1 cellular context compared by ENCODE assay signal in the genomic region with DNA sequence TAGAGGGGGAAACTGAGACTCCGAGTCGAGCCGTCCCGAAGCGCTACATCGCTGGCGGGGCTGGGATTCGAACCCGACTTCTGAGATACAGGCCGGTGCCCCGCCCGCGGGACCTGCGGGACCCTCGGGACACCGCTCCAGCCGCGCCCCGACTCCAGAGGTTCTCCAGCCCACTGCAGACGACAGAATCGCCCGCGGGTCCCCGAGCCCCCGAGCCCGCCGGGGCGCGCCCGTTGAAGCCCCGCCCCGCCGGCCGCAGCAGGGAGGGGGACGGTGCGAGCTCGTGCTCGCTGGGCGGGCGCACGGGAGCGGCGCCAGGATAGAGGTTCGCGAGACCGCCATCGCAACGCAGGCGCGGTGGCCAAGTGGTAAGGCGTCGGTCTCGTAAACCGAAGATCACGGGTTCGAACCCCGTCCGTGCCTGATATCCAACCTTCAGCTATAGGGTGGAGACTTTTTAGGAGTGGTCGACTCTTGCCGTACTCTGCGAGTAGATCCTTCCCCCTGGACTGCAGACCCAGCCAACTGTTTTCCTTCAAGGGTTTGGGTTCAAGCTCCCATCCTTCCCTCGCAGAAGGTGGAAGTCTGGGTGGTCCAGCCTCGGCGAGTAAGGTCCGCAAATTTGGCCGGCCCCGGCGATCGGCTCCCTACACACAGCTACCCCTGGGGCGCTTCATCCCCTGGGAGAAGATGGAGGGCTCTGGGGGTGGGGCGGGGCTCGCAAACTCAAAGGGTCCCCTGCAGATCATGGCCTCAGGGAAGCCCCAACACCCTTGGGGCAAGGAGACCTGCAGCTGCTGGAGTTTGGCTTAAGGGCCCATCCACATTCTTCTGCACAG.
TF ChIP-seq lines count a peak whose summit lies in the region.

No MANE protein-coding gene starts in this region.

TF ChIP-seq in H1, 55 proteins besides CTCF, POLR2A, EP300 and RAD21 (continued from another document):
- TF ChIP-seq TEAD4 (IDR thresholded peaks at IDR 0.05; ENCODE audit: low read depth, low read length) (peak; percentile 84), RXRA (IDR thresholded peaks at IDR 0.05; ENCODE audit: insufficient read depth, low read depth, low read length) (no peak), POU5F1 (IDR thresholded peaks at IDR 0.05; ENCODE audit: low read depth, low read length) (no peak), SP4 (IDR thresholded peaks at IDR 0.05; ENCODE audit: low read length) (no peak), NANOG (IDR thresholded peaks at IDR 0.05; ENCODE audit: insufficient read depth, low read depth, low read length, poor library complexity, severe bottlenecking) (peak; percentile 25), POLR2AphosphoS5 (IDR thresholded peaks at IDR 0.05; ENCODE audit: low read depth, low read length) (no peak), GABPA (IDR thresholded peaks at IDR 0.05; ENCODE audit: borderline replicate concordance, insufficient read depth, low read length) (peak; percentile 45; the same call in 1 of the 2 replicates), BCL11A (IDR thresholded peaks at IDR 0.05; ENCODE audit: low read depth in 2 of 2, low read length in 2 of 2) (no peak), TBP (IDR thresholded peaks at IDR 0.05; ENCODE audit: low read depth, low read length) (peak; percentile 99), SAP30 (IDR thresholded peaks at IDR 0.05; ENCODE audit: insufficient read depth, insufficient replicate concordance, low read length) (no peak), EZH2 (IDR thresholded peaks at IDR 0.05; ENCODE audit: low read depth, low read length, severe bottlenecking) (no peak), ZNF274 (IDR thresholded peaks at IDR 0.05; ENCODE audit: borderline replicate concordance, extremely low read depth, low read length) (no peak), JUND (IDR thresholded peaks at IDR 0.05; ENCODE audit: low read length) (no peak), CEBPB (IDR thresholded peaks at IDR 0.05; ENCODE audit: low read depth, low read length) (peak; percentile 68), SP1 (IDR thresholded peaks at IDR 0.05; ENCODE audit: low read depth, low read length) (peak; percentile 47; the same call in 1 of the 2 replicates), FOSL1 (IDR thresholded peaks at IDR 0.05; ENCODE audit: insufficient read depth, low read depth, low read length) (0 out of 2 replicates have a peak, but pooled peaks have one; percentile 31), MAFK (IDR thresholded peaks at IDR 0.05; ENCODE audit: low read depth, low read length) (peak; percentile 61; the same call in 1 of the 2 replicates), PHF8 (conservative IDR thresholded peaks at IDR 0.05; ENCODE audit: low read depth, low read length) (peak; percentile 50; the same call in 1 of the 2 replicates), CHD2 (IDR thresholded peaks at IDR 0.05; ENCODE audit: low read length) (peak; percentile 8; the same call in 1 of the 2 replicates), BRCA1 (IDR thresholded peaks at IDR 0.05; ENCODE audit: low read depth, low read length) (no peak), JUN (IDR thresholded peaks at IDR 0.05; ENCODE audit: low read depth, low read length) (no peak), SUZ12 (IDR thresholded peaks at IDR 0.05; ENCODE audit: low read length) (no peak), RNF2 (IDR thresholded peaks at IDR 0.05; ENCODE audit: borderline replicate concordance, low read depth, low read length, missing control alignments, poor library complexity, severe bottlenecking) (no peak), CTBP2 (IDR thresholded peaks at IDR 0.05; ENCODE audit: borderline replicate concordance, insufficient read depth, insufficient read length, low read length) (no peak), KDM4A (IDR thresholded peaks at IDR 0.05; ENCODE audit: low read depth, low read length, severe bottlenecking) (no peak), CBX8 (IDR thresholded peaks at IDR 0.05; ENCODE audit: borderline replicate concordance, low read depth, low read length) (no peak), HDAC2 (IDR thresholded peaks at IDR 0.05; ENCODE audit: borderline replicate concordance in 1 of 2, low read depth in 2 of 2, low read length in 2 of 2) (peak; percentile 88 to 92; a peak in 2 of 4 replicates), SIX5 (IDR thresholded peaks at IDR 0.05; ENCODE audit: low read depth, low read length) (no peak), KDM1A (IDR thresholded peaks at IDR 0.05; ENCODE audit: borderline replicate concordance, low read length) (no peak; the same call in 1 of the 2 replicates), CBX5 (IDR thresholded peaks at IDR 0.05; ENCODE audit: low read depth, low read length) (no peak), BACH1 (IDR thresholded peaks at IDR 0.05; ENCODE audit: low read length) (peak; percentile 72), RFX5 (IDR thresholded peaks at IDR 0.05; ENCODE audit: borderline replicate concordance, low read depth, low read length) (no peak), SIN3A (conservative IDR thresholded peaks at IDR 0.05 in 1 of 2, IDR thresholded peaks at IDR 0.05 in 1 of 2; ENCODE audit: low read depth in 1 of 2, low read length in 2 of 2) (peak in 1 of 2 experiments; percentile 51; a peak in 1 of 4 replicates), HDAC6 (IDR thresholded peaks at IDR 0.05; ENCODE audit: low read depth, low read length) (no peak), KDM5A (IDR thresholded peaks at IDR 0.05; ENCODE audit: low read length) (no peak), SRF (IDR thresholded peaks at IDR 0.05; ENCODE audit: low read depth, low read length) (no peak), TAF7 (optimal IDR thresholded peaks at IDR 0.05; ENCODE audit: borderline replicate concordance, low read depth, low read length) (peak; percentile 67), CHD1 (IDR thresholded peaks at IDR 0.05; ENCODE audit: low read depth, low read length) (no peak)
- TF ChIP-seq, protein P1, sequence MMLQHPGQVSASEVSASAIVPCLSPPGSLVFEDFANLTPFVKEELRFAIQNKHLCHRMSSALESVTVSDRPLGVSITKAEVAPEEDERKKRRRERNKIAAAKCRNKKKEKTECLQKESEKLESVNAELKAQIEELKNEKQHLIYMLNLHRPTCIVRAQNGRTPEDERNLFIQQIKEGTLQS (IDR thresholded peaks at IDR 0.05; ENCODE audit: insufficient read depth, low read depth, low read length) = no peak
- TF ChIP-seq, protein P2, sequence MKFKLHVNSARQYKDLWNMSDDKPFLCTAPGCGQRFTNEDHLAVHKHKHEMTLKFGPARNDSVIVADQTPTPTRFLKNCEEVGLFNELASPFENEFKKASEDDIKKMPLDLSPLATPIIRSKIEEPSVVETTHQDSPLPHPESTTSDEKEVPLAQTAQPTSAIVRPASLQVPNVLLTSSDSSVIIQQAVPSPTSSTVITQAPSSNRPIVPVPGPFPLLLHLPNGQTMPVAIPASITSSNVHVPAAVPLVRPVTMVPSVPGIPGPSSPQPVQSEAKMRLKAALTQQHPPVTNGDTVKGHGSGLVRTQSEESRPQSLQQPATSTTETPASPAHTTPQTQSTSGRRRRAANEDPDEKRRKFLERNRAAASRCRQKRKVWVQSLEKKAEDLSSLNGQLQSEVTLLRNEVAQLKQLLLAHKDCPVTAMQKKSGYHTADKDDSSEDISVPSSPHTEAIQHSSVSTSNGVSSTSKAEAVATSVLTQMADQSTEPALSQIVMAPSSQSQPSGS (IDR thresholded peaks at IDR 0.05; ENCODE audit: low read length) = no peak
- TF ChIP-seq, protein P3, sequence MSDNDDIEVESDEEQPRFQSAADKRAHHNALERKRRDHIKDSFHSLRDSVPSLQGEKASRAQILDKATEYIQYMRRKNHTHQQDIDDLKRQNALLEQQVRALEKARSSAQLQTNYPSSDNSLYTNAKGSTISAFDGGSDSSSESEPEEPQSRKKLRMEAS (IDR thresholded peaks at IDR 0.05) = peak; percentile 74; the same call in 1 of the 2 replicates
- TF ChIP-seq, protein P4, sequence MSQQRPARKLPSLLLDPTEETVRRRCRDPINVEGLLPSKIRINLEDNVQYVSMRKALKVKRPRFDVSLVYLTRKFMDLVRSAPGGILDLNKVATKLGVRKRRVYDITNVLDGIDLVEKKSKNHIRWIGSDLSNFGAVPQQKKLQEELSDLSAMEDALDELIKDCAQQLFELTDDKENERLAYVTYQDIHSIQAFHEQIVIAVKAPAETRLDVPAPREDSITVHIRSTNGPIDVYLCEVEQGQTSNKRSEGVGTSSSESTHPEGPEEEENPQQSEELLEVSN (IDR thresholded peaks at IDR 0.05) = no peak
- TF ChIP-seq, protein P5, sequence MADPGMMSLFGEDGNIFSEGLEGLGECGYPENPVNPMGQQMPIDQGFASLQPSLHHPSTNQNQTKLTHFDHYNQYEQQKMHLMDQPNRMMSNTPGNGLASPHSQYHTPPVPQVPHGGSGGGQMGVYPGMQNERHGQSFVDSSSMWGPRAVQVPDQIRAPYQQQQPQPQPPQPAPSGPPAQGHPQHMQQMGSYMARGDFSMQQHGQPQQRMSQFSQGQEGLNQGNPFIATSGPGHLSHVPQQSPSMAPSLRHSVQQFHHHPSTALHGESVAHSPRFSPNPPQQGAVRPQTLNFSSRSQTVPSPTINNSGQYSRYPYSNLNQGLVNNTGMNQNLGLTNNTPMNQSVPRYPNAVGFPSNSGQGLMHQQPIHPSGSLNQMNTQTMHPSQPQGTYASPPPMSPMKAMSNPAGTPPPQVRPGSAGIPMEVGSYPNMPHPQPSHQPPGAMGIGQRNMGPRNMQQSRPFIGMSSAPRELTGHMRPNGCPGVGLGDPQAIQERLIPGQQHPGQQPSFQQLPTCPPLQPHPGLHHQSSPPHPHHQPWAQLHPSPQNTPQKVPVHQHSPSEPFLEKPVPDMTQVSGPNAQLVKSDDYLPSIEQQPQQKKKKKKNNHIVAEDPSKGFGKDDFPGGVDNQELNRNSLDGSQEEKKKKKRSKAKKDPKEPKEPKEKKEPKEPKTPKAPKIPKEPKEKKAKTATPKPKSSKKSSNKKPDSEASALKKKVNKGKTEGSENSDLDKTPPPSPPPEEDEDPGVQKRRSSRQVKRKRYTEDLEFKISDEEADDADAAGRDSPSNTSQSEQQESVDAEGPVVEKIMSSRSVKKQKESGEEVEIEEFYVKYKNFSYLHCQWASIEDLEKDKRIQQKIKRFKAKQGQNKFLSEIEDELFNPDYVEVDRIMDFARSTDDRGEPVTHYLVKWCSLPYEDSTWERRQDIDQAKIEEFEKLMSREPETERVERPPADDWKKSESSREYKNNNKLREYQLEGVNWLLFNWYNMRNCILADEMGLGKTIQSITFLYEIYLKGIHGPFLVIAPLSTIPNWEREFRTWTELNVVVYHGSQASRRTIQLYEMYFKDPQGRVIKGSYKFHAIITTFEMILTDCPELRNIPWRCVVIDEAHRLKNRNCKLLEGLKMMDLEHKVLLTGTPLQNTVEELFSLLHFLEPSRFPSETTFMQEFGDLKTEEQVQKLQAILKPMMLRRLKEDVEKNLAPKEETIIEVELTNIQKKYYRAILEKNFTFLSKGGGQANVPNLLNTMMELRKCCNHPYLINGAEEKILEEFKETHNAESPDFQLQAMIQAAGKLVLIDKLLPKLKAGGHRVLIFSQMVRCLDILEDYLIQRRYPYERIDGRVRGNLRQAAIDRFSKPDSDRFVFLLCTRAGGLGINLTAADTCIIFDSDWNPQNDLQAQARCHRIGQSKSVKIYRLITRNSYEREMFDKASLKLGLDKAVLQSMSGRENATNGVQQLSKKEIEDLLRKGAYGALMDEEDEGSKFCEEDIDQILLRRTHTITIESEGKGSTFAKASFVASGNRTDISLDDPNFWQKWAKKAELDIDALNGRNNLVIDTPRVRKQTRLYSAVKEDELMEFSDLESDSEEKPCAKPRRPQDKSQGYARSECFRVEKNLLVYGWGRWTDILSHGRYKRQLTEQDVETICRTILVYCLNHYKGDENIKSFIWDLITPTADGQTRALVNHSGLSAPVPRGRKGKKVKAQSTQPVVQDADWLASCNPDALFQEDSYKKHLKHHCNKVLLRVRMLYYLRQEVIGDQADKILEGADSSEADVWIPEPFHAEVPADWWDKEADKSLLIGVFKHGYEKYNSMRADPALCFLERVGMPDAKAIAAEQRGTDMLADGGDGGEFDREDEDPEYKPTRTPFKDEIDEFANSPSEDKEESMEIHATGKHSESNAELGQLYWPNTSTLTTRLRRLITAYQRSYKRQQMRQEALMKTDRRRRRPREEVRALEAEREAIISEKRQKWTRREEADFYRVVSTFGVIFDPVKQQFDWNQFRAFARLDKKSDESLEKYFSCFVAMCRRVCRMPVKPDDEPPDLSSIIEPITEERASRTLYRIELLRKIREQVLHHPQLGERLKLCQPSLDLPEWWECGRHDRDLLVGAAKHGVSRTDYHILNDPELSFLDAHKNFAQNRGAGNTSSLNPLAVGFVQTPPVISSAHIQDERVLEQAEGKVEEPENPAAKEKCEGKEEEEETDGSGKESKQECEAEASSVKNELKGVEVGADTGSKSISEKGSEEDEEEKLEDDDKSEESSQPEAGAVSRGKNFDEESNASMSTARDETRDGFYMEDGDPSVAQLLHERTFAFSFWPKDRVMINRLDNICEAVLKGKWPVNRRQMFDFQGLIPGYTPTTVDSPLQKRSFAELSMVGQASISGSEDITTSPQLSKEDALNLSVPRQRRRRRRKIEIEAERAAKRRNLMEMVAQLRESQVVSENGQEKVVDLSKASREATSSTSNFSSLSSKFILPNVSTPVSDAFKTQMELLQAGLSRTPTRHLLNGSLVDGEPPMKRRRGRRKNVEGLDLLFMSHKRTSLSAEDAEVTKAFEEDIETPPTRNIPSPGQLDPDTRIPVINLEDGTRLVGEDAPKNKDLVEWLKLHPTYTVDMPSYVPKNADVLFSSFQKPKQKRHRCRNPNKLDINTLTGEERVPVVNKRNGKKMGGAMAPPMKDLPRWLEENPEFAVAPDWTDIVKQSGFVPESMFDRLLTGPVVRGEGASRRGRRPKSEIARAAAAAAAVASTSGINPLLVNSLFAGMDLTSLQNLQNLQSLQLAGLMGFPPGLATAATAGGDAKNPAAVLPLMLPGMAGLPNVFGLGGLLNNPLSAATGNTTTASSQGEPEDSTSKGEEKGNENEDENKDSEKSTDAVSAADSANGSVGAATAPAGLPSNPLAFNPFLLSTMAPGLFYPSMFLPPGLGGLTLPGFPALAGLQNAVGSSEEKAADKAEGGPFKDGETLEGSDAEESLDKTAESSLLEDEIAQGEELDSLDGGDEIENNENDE (IDR thresholded peaks at IDR 0.05; ENCODE audit: insufficient replicate concordance, low read length) = no peak
- TF ChIP-seq, protein P6, sequence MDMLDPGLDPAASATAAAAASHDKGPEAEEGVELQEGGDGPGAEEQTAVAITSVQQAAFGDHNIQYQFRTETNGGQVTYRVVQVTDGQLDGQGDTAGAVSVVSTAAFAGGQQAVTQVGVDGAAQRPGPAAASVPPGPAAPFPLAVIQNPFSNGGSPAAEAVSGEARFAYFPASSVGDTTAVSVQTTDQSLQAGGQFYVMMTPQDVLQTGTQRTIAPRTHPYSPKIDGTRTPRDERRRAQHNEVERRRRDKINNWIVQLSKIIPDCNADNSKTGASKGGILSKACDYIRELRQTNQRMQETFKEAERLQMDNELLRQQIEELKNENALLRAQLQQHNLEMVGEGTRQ (IDR thresholded peaks at IDR 0.05; ENCODE audit: low read length) = no peak
